In the genomic region with DNA sequence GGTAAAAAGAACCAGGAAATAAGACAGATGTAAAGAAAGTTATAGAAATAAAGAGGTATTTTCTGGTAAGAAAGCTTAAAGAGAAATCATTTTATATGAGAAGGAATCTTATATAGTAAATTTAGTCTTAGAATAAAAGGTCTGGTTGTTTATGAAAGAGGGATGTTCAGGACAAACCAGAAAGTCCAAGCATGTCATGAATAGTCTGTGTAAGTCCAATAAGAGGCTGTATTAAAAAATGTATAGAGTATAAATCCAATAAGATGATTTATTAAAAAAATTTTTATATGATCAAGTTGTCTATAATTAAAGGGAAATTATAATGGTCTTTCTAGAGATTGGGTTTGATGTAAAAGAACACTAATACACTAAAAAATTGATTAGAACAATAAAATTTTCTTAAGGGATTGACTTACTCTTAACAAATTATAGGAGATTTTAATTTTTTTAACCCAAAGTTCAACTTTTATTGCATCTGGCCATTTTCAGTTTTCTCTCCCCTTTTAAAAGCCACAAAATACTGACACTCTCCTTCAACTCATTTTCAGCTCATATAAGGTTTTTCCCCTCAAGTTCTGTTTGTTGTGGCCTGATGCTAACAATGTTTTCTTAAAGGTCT, we compare ENCODE assay signal across 22 cellular contexts. TPM values are rescaled to one million over a fixed set of nuclear protein-coding genes. Genes with fewer than 3 reads are reported as not detected.
DNase-seq lines count a peak whose midpoint lies in the region; ATAC-seq and TF ChIP-seq lines count a peak whose summit lies in the region.
"Had no signal": no experiment of that assay in that cellular context is flagged by ENCODE, and none has a peak within 500 bp of the region (broad histone marks: within the 10 kb centered on the region; RNA-seq: fewer than 3 reads in every experiment).

No MANE protein-coding gene starts in this region.

- no peak overlapping the region for H2AK5ac ChIP-seq in mesenchymal stem cell (ENCODE audit: low read length, severe bottlenecking)

- no peaks in the 10 kb centered on the region for H3K9me2 ChIP-seq in PC-3 (replicated peaks; ENCODE audit: low read length)

- CTCF ChIA-PET in PC-3 (lab: Charles Lee): no interaction called here

- no peak overlapping the region for H4K91ac ChIP-seq in mesenchymal stem cell (ENCODE audit: low read length)

- ATAC-seq in PC-3 (no peak), left colon (no peak), HG03342 (IDR thresholded peaks at IDR 0.05; ENCODE audit: unreplicated experiment) (no peak), HG02759 (IDR thresholded peaks at IDR 0.05; ENCODE audit: unreplicated experiment) (no peak)
- ATAC-seq: activated naive CD4-positive, alpha-beta T cell treated with anti-CD3 and anti-CD28 coated beads, Interleukin-2, amount 50 U/mL, for 72 hours had no signal

- no TSS peak for BruUV-seq in PC-3 (replicated peaks; lab: Mats Ljungman, UMichigan)

- H3K27me3 ChIP-seq in PC-3 (ENCODE audit: low read length): no peaks in the 10 kb centered on the region
- H3K27me3 ChIP-seq in mesenchymal stem cell (ENCODE audit: control insufficient read depth in 1 of 2, insufficient read depth in 1 of 2, low read length in 2 of 2): no peaks in the 10 kb centered on the region
- H3K27me3 ChIP-seq: SJCRH30 had no signal

- H2BK12ac ChIP-seq in mesenchymal stem cell (ENCODE audit: low read length in 2 of 2): no peak overlapping the region

- H3K18ac ChIP-seq in mesenchymal stem cell (ENCODE audit: low read depth in 1 of 2, low read length in 2 of 2): no peak overlapping the region

- H3K79me2 ChIP-seq in PC-3 (ENCODE audit: low read length): no peaks in the 10 kb centered on the region

- no peak overlapping the region for H3K4ac ChIP-seq in mesenchymal stem cell (ENCODE audit: low read depth in 1 of 2, low read length in 2 of 2)

- H3K9ac ChIP-seq in PC-3 (ENCODE audit: low read length) (no peak overlapping the region), mesenchymal stem cell (ENCODE audit: low read length) (no peak overlapping the region)

- H3K4me3 ChIP-seq in PC-3 (ENCODE audit: low read length) (no peak overlapping the region), mesenchymal stem cell (ENCODE audit: insufficient read depth in 1 of 2, low read depth in 1 of 2, low read length in 2 of 2) (no peak overlapping the region)
- H3K4me3 ChIP-seq: SJCRH30 had no signal

- no peak overlapping the region for H2BK120ac ChIP-seq in mesenchymal stem cell (ENCODE audit: low read depth, low read length)

- no peaks in the 10 kb centered on the region for H3K36me3 ChIP-seq in PC-3 (ENCODE audit: low read depth, low read length)
- H3K36me3 ChIP-seq in mesenchymal stem cell (ENCODE audit: control insufficient read depth in 1 of 2, insufficient read depth in 2 of 2, low read depth in 1 of 2, low read length in 2 of 2): peaks cover 0 to 3% of the 10 kb centered on the region in 2 experiments
- H3K36me3 ChIP-seq: SJCRH30 had no signal

- H3F3A ChIP-seq in PC-3 (ENCODE audit: low read length, unreplicated experiment): no peaks in the 10 kb centered on the region

- H3K14ac ChIP-seq in mesenchymal stem cell (ENCODE audit: low read length in 2 of 2): no peak overlapping the region

- DNase-seq in NCI-H146 (lab: John Stamatoyannopoulos, UW) (peak; percentile 19), NCI-H146 treated with DMSO at 0.1 percent for 48 hours (lab: John Stamatoyannopoulos, UW; ENCODE audit: unreplicated experiment) (no peak), Kasumi-1 (lab: John Stamatoyannopoulos, UW) (peak; percentile 25), PC-3 (peak; percentile 18), mesenchymal stem cell (peak; percentile 21), left colon (no peak)
- DNase-seq: aorta; caudate nucleus; dermis blood vessel endothelial cell; foreskin fibroblast; IMR-90; NCI-H526 treated with DMSO at 0.1 percent for 48 hours; stimulated activated CD4-positive, alpha-beta T cell treated with anti-CD3 and anti-CD28 coated beads, Interleukin-1b, Interleukin-23, amount 100 ng/mL, for 48 hours; substantia nigra had no signal

- H3K79me1 ChIP-seq in mesenchymal stem cell (replicated peaks; ENCODE audit: low read length, poor library complexity, severe bottlenecking): no peaks in the 10 kb centered on the region

- no peak for TF ChIP-seq CTCF in PC-3 (conservative IDR thresholded peaks at IDR 0.05; ENCODE audit: low read depth, low read length)

- H4K8ac ChIP-seq in mesenchymal stem cell (ENCODE audit: low read length): no peak overlapping the region

- H3K9me3 ChIP-seq in PC-3 (ENCODE audit: low read length) (peaks cover 4% of the 10 kb centered on the region; the same call in 1 of the 2 replicates), mesenchymal stem cell (ENCODE audit: control insufficient read depth, low read length) (peaks cover 14% of the 10 kb centered on the region)

- intact Hi-C loops in PC-3 (cut with micrococcal nuclease) (no loop called here), left colon (cut with DNase I, micrococcal nuclease) (no loop called here)

- H2AFZ ChIP-seq in PC-3 (ENCODE audit: low read length): no peak overlapping the region
- H2AFZ ChIP-seq in mesenchymal stem cell (ENCODE audit: low read depth, low read length): no peak overlapping the region

- no peaks in the 10 kb centered on the region for H3K4me1 ChIP-seq in PC-3 (ENCODE audit: insufficient read depth, low read length)
- H3K4me1 ChIP-seq in mesenchymal stem cell (ENCODE audit: control insufficient read depth, insufficient read depth, low read depth, low read length): no peaks in the 10 kb centered on the region
- H3K4me1 ChIP-seq: SJCRH30 had no signal

- H2BK15ac ChIP-seq in mesenchymal stem cell (ENCODE audit: low read depth, poor library complexity, severe bottlenecking): no peak overlapping the region

- H2BK5ac ChIP-seq in mesenchymal stem cell (ENCODE audit: low read depth, low read length, poor library complexity, severe bottlenecking): no peak overlapping the region

- no peak overlapping the region for H3K4me2 ChIP-seq in PC-3 (ENCODE audit: low read length)
- H3K4me2 ChIP-seq in mesenchymal stem cell (ENCODE audit: low read length, poor library complexity, severe bottlenecking): no peak overlapping the region

- no peak overlapping the region for H3K23ac ChIP-seq in mesenchymal stem cell (ENCODE audit: low read length in 2 of 2)

- POLR2A ChIA-PET in PC-3 (lab: Charles Lee; ENCODE audit: unreplicated experiment): no interaction called here

- H3K27ac ChIP-seq in PC-3 (ENCODE audit: low read length): no peak overlapping the region
- H3K27ac ChIP-seq in mesenchymal stem cell (ENCODE audit: low read length, poor library complexity, severe bottlenecking): no peak overlapping the region
- H3K27ac ChIP-seq: epithelial cell of prostate, HL-60, SJCRH30 had no signal

- no peaks in the 10 kb centered on the region for H4K20me1 ChIP-seq in PC-3 (ENCODE audit: low read length)

RNA-seq across cellular contexts. Expression of a gene that starts 35.1 kb away (rescaled TPM):
- total RNA-seq in PC-3 (2014; rRNA removed): not detected in 2 replicates
- polyA plus RNA-seq in mesenchymal stem cell (2013, experiment 1 of 2): 0.18 TPM
- 0.36 TPM for polyA plus RNA-seq in mesenchymal stem cell (2013, experiment 2 of 2)
- total RNA-seq in left colon: 1 to 10 TPM; 1.0 to 4.9 TPM
- total RNA-seq: Daoy, IMR-90 had no signal
- polyA plus RNA-seq: BJ, IMR-90 had no signal

Comparison
In these comparisons a context has a peak if more than half of its experiments do, and no peak if none do; other contexts are left out.
1. DNase-seq: peak in NCI-H146 (single experiment), Kasumi-1 (2 of 2), PC-3 (single experiment) and mesenchymal stem cell (single experiment); none in NCI-H146 treated with DMSO at 0.1 percent for 48 hours (single experiment) and left colon (0 of 2).